ENCODE assay signal across 24 cellular contexts in the genomic region with DNA sequence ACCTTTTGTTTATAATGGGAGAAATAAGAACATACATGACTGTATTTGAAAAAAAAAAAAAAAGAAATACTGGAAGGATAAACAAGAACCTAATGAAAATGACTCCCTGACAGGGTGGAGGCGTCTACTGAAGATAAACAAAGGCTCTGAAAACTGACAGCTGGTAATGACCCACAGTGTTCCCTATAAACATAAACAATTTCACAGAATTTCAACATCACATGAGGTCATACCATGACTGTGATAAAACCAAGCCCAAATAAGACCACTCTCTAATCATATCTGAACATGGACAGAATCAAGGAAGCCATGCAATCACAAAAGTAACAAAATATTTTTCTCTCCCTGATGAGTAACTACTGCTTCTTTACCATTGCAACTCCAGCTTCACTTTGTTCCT.
DNase-seq lines count a peak whose midpoint lies in the region; ATAC-seq and TF ChIP-seq lines count a peak whose summit lies in the region.
"Had no signal": no experiment of that assay in that cellular context is flagged by ENCODE, and none has a peak within 500 bp of the region (broad histone marks: within the 10 kb centered on the region; RNA-seq: fewer than 3 reads in every experiment).

No MANE protein-coding gene starts in this region.

- H3K36me3 Mint-ChIP-seq in CD4-positive, alpha-beta memory T cell = no peaks in the 10 kb centered on the region
- H3K36me3 Mint-ChIP-seq in activated CD4-positive, alpha-beta T cell treated with anti-CD3 and anti-CD28 coated beads, Interleukin-2, amount 10 ng/mL, durations not matched to agents 7 days and 5 days (ENCODE audit: low read depth) = no peaks in the 10 kb centered on the region
- H3K36me3 Mint-ChIP-seq: activated naive CD4-positive, alpha-beta T cell treated with anti-CD3 and anti-CD28 coated beads, Interleukin-2, amount 50 U/mL, for 24 hours; stimulated activated memory B cell treated with anti-CD40 and anti-IgM and Interleukin-4, amounts not matched to agents 10 μg/mL and 1 μg/mL and 100 μg/mL, for 72 hours had no signal

- TF ChIP-seq CTCF in mucosa of descending colon (IDR thresholded peaks at IDR 0.05) = no peak

- no peaks in the 10 kb centered on the region for H3K4me1 ChIP-seq in mucosa of descending colon (ENCODE audit: low read depth)
- no peaks in the 10 kb centered on the region for H3K4me1 ChIP-seq in CD4-positive, alpha-beta memory T cell (ENCODE audit: insufficient read depth, low read length)
- H3K4me1 ChIP-seq: BLaER1 treated with 17β-estradiol and CSF1 and Interleukin-3, amounts not matched to agents 10 nM and 100 nM; colonic mucosa had no signal

- H3K9me3 ChIP-seq in mucosa of descending colon = no peaks in the 10 kb centered on the region
- no peaks in the 10 kb centered on the region for H3K9me3 ChIP-seq in CD4-positive, alpha-beta memory T cell (ENCODE audit: control insufficient read depth in 1 of 2, low read length in 2 of 2)
- H3K9me3 ChIP-seq: BLaER1 treated with 17β-estradiol and CSF1 and Interleukin-3, amounts not matched to agents 10 nM and 100 nM; colonic mucosa had no signal

- H3K27me3 ChIP-seq in CD4-positive, alpha-beta memory T cell (ENCODE audit: insufficient read depth, low read length) = no peaks in the 10 kb centered on the region
- H3K27me3 ChIP-seq: BLaER1 treated with 17β-estradiol and CSF1 and Interleukin-3, amounts not matched to agents 10 nM and 100 nM; colonic mucosa had no signal

- POLR2A ChIA-PET in CD4-positive, alpha-beta memory T cell (lab: Charles Lee; ENCODE audit: partially characterized antibody) = no interaction called here
- POLR2A ChIA-PET in activated CD4-positive, alpha-beta T cell treated with anti-CD3 and anti-CD28 coated beads, Interleukin-2, amount 10 ng/mL, durations not matched to agents 7 days and 5 days (lab: Charles Lee) = no interaction called here

- H3K4me3 ChIP-seq in mucosa of descending colon = no peak overlapping the region
- no peak overlapping the region for H3K4me3 ChIP-seq in CD4-positive, alpha-beta memory T cell (ENCODE audit: low read length in 2 of 2)
- H3K4me3 ChIP-seq: BLaER1 treated with 17β-estradiol and CSF1 and Interleukin-3, amounts not matched to agents 10 nM and 100 nM; colonic mucosa; lung had no signal

- no peak overlapping the region for H3K4me3 Mint-ChIP-seq in CD4-positive, alpha-beta memory T cell
- H3K4me3 Mint-ChIP-seq in activated CD4-positive, alpha-beta T cell treated with anti-CD3 and anti-CD28 coated beads, Interleukin-2, amount 10 ng/mL, durations not matched to agents 7 days and 5 days = no peak overlapping the region
- H3K4me3 Mint-ChIP-seq: activated CD8-positive, alpha-beta T cell treated with anti-CD3 and anti-CD28 coated beads, Interleukin-2, amount 10 ng/mL, durations not matched to agents 7 days and 5 days; activated naive CD4-positive, alpha-beta T cell treated with anti-CD3 and anti-CD28 coated beads, Interleukin-2, amount 50 U/mL, for 24 hours; activated T-helper 17 cell treated with anti-CD3 and anti-CD28 coated beads, Interleukin-2, amount 50 U/mL, for 72 hours; nephron progenitor cell; stimulated activated memory B cell treated with anti-CD40 and anti-IgM and Interleukin-4, amounts not matched to agents 10 μg/mL and 1 μg/mL and 100 μg/mL, for 72 hours had no signal

- no peak overlapping the region for H3K27ac Mint-ChIP-seq in CD4-positive, alpha-beta memory T cell
- no peak overlapping the region for H3K27ac Mint-ChIP-seq in activated CD4-positive, alpha-beta T cell treated with anti-CD3 and anti-CD28 coated beads, Interleukin-2, amount 10 ng/mL, durations not matched to agents 7 days and 5 days
- H3K27ac Mint-ChIP-seq: activated CD8-positive, alpha-beta T cell treated with anti-CD3 and anti-CD28 coated beads, Interleukin-2, amount 10 ng/mL, durations not matched to agents 7 days and 5 days; activated naive CD4-positive, alpha-beta T cell treated with anti-CD3 and anti-CD28 coated beads, Interleukin-2, amount 50 U/mL, for 24 hours; activated T-helper 17 cell treated with anti-CD3 and anti-CD28 coated beads, Interleukin-2, amount 50 U/mL, for 72 hours; nephron progenitor cell; stimulated activated memory B cell treated with anti-CD40 and anti-IgM and Interleukin-4, amounts not matched to agents 10 μg/mL and 1 μg/mL and 100 μg/mL, for 72 hours had no signal

- CTCF ChIA-PET in CD4-positive, alpha-beta memory T cell (lab: Charles Lee; ENCODE audit: partially characterized antibody) = no interaction called here
- CTCF ChIA-PET in activated CD4-positive, alpha-beta T cell treated with anti-CD3 and anti-CD28 coated beads, Interleukin-2, amount 10 ng/mL, durations not matched to agents 7 days and 5 days (lab: Charles Lee) = no interaction called here

- DNase-seq in H4 (ENCODE audit: low spot score) (peak; percentile 52), NCI-H226 (peak; percentile 33), fibroblast of gingiva (ENCODE audit: low read depth) (peak; percentile 55), mucosa of descending colon (no peak)
- DNase-seq in CD4-positive, alpha-beta memory T cell = no peak
- no peak for DNase-seq in activated CD4-positive, alpha-beta T cell treated with anti-CD3 and anti-CD28 coated beads, Interleukin-2, amount 10 ng/mL, durations not matched to agents 7 days and 5 days
- DNase-seq: activated CD8-positive, alpha-beta T cell treated with anti-CD3 and anti-CD28 coated beads, Interleukin-2, amount 10 ng/mL, durations not matched to agents 7 days and 5 days; anterior cingulate cortex; colonic mucosa; effector CD4-positive, alpha-beta T cell; GDM1; MM.1S; NCI-H1930; NCI-H526 treated with DMSO at 0.1 percent for 48 hours; nephron progenitor cell; SHP77 treated with DMSO at 0.1 percent for 48 hours; substantia nigra; trophoblast cell had no signal

- no peaks in the 10 kb centered on the region for H3K9me3 Mint-ChIP-seq in CD4-positive, alpha-beta memory T cell
- no peaks in the 10 kb centered on the region for H3K9me3 Mint-ChIP-seq in activated CD4-positive, alpha-beta T cell treated with anti-CD3 and anti-CD28 coated beads, Interleukin-2, amount 10 ng/mL, durations not matched to agents 7 days and 5 days
- H3K9me3 Mint-ChIP-seq: activated naive CD4-positive, alpha-beta T cell treated with anti-CD3 and anti-CD28 coated beads, Interleukin-2, amount 50 U/mL, for 24 hours; activated T-helper 17 cell treated with anti-CD3 and anti-CD28 coated beads, Interleukin-2, amount 50 U/mL, for 72 hours; nephron progenitor cell; stimulated activated memory B cell treated with anti-CD40 and anti-IgM and Interleukin-4, amounts not matched to agents 10 μg/mL and 1 μg/mL and 100 μg/mL, for 72 hours had no signal

- H3K27me3 Mint-ChIP-seq in CD4-positive, alpha-beta memory T cell = peaks cover 3 to 10% of the 10 kb centered on the region in 2 donors
- peaks cover 8% of the 10 kb centered on the region for H3K27me3 Mint-ChIP-seq in activated CD4-positive, alpha-beta T cell treated with anti-CD3 and anti-CD28 coated beads, Interleukin-2, amount 10 ng/mL, durations not matched to agents 7 days and 5 days

- no peak overlapping the region for H3K27ac ChIP-seq in CD4-positive, alpha-beta memory T cell (ENCODE audit: low read depth, low read length)
- H3K27ac ChIP-seq: BLaER1 treated with 17β-estradiol and CSF1 and Interleukin-3, amounts not matched to agents 10 nM and 100 nM; colonic mucosa had no signal

- H3K36me3 ChIP-seq in mucosa of descending colon (ENCODE audit: low read depth) = no peaks in the 10 kb centered on the region
- no peaks in the 10 kb centered on the region for H3K36me3 ChIP-seq in CD4-positive, alpha-beta memory T cell (ENCODE audit: insufficient read depth, low read length)
- H3K36me3 ChIP-seq: BLaER1 treated with 17β-estradiol and CSF1 and Interleukin-3, amounts not matched to agents 10 nM and 100 nM; colonic mucosa had no signal

- H3K4me1 Mint-ChIP-seq in CD4-positive, alpha-beta memory T cell = no peaks in the 10 kb centered on the region
- no peaks in the 10 kb centered on the region for H3K4me1 Mint-ChIP-seq in activated CD4-positive, alpha-beta T cell treated with anti-CD3 and anti-CD28 coated beads, Interleukin-2, amount 10 ng/mL, durations not matched to agents 7 days and 5 days
- H3K4me1 Mint-ChIP-seq: activated naive CD4-positive, alpha-beta T cell treated with anti-CD3 and anti-CD28 coated beads, Interleukin-2, amount 50 U/mL, for 24 hours; activated T-helper 17 cell treated with anti-CD3 and anti-CD28 coated beads, Interleukin-2, amount 50 U/mL, for 72 hours; stimulated activated memory B cell treated with anti-CD40 and anti-IgM and Interleukin-4, amounts not matched to agents 10 μg/mL and 1 μg/mL and 100 μg/mL, for 72 hours had no signal

- ATAC-seq in mucosa of descending colon = peak; percentile 33
- ATAC-seq in HG02610 (IDR thresholded peaks at IDR 0.05; ENCODE audit: unreplicated experiment) = no peak
- ATAC-seq: activated CD8-positive, alpha-beta T cell treated with anti-CD3 and anti-CD28 coated beads, Interleukin-2, amount 10 ng/mL, durations not matched to agents 7 days and 5 days; activated T-helper 17 cell treated with anti-CD3 and anti-CD28 coated beads, Interleukin-2, amount 50 U/mL, for 72 hours; stimulated activated memory B cell treated with anti-CD40 and anti-IgM and Interleukin-4, amounts not matched to agents 10 μg/mL and 1 μg/mL and 100 μg/mL, for 72 hours had no signal

- intact Hi-C loops in mucosa of descending colon (cut with DNase I, micrococcal nuclease) = no loop called here
- intact Hi-C loops in CD4-positive, alpha-beta memory T cell (cut with micrococcal nuclease) = no loop called here

Comparison
In these comparisons a context has a peak if more than half of its experiments do, and no peak if none do; other contexts are left out.
1. DNase-seq: peak in H4 (single experiment), NCI-H226 (single experiment) and fibroblast of gingiva (single experiment); none in mucosa of descending colon (0 of 3), CD4-positive, alpha-beta memory T cell (0 of 5) and activated CD4-positive, alpha-beta T cell treated with anti-CD3 and anti-CD28 coated beads, Interleukin-2, amount 10 ng/mL, durations not matched to agents 7 days and 5 days (single experiment).